Comparison of ENCODE assay signal across 2 cellular contexts in the genomic region with DNA sequence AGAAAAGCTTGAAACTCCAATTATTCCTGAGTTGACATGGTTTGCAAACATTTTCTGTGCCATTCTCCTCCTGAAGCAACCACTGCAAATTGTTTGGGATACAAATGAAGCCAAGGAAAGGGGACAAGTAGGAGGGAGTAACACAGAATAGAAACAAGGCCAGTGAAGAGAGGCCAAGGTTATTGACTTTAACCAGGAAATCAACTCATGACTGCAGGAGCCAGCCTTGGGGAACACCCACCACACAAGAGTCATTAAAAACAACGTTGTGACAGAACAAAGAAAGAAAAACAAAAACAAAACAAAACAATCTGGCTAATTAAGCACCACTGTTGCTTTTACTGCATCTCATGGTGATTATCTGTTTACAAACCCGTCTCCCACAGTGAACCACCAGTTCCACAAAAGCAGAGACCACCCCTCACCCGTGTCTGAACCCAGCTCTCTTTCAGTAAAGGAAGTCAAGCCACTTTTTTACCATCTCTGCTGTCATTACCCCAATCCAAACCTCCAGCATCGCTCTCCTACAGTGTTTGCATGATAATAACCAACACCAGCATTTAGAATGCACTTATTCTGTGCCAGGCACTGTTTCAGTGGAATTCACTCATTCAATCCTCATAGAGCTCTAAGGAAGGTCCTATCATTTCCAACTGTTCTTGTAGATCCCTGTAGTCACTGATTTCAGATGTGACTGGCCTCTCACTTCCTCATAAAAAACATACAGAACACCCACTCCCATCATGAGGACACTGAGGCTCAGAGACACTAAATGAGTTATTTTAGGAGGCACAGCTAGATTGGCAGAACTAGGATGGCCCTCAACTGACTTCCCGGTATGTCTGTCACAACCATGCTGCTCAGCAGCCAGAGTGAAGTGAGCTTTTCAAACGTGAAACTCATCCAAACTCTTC.
TF ChIP-seq lines count a peak whose summit lies in the region.

No MANE protein-coding gene starts in this region.

TF ChIP-seq in GM12891, 5 proteins besides CTCF, POLR2A, EP300 and RAD21:
- TF ChIP-seq SPI1 (IDR thresholded peaks at IDR 0.05; ENCODE audit: low read depth, low read length): peak; percentile 73
- TF ChIP-seq TAF1 (IDR thresholded peaks at IDR 0.05; ENCODE audit: low read depth, low read length): no peak

TF ChIP-seq in K562, 482 proteins besides CTCF, POLR2A, EP300 and RAD21:
- TF ChIP-seq CBX2 (IDR thresholded peaks at IDR 0.05; ENCODE audit: insufficient read depth, low read length, poor library complexity, severe bottlenecking): peak; percentile 37
- TF ChIP-seq, protein P1, sequence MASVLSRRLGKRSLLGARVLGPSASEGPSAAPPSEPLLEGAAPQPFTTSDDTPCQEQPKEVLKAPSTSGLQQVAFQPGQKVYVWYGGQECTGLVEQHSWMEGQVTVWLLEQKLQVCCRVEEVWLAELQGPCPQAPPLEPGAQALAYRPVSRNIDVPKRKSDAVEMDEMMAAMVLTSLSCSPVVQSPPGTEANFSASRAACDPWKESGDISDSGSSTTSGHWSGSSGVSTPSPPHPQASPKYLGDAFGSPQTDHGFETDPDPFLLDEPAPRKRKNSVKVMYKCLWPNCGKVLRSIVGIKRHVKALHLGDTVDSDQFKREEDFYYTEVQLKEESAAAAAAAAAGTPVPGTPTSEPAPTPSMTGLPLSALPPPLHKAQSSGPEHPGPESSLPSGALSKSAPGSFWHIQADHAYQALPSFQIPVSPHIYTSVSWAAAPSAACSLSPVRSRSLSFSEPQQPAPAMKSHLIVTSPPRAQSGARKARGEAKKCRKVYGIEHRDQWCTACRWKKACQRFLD (CRISPR knock-in tag; IDR thresholded peaks at IDR 0.05): no peak
